In genomic region chr5:126847318-126848221, GRCh38 we compare ENCODE assay signal across 13 cellular contexts.
DNase-seq lines count a peak whose midpoint lies in the region; ATAC-seq and TF ChIP-seq lines count a peak whose summit lies in the region.
"Had no signal": no experiment of that assay in that cellular context is flagged by ENCODE, and none has a peak within 500 bp of the region (broad histone marks: within the 10 kb centered on the region; RNA-seq: fewer than 3 reads in every experiment).

No MANE protein-coding gene starts in this region.

- no peak overlapping the region for H3K14ac ChIP-seq in IMR-90 (replicated peaks; ENCODE audit: low read depth, low read length)
- H3K14ac ChIP-seq in trophoblast cell (ENCODE audit: low read length) = no peak overlapping the region

- H4K91ac ChIP-seq in IMR-90 (ENCODE audit: insufficient read depth, low read depth, low read length) (no peak overlapping the region), trophoblast cell (ENCODE audit: low read depth, low read length) (no peak overlapping the region)

- no peak overlapping the region for H4K5ac ChIP-seq in IMR-90 (ENCODE audit: low read depth, low read length)

- H3K4me3 ChIP-seq in IMR-90 (ENCODE audit: insufficient read depth, low read depth, low read length) (no peak overlapping the region), stomach smooth muscle (ENCODE audit: low read length in 2 of 2) (no peak overlapping the region), trophoblast cell (ENCODE audit: low read depth, low read length) (no peak overlapping the region)
- H3K4me3 ChIP-seq: lung, upper lobe of left lung had no signal

- H2BK15ac ChIP-seq in IMR-90 (ENCODE audit: low read depth, low read length) = no peak overlapping the region

- H2BK12ac ChIP-seq in trophoblast cell (ENCODE audit: low read length) = no peak overlapping the region

- no peaks in the 10 kb centered on the region for H3K79me2 ChIP-seq in trophoblast cell (ENCODE audit: control insufficient read depth, insufficient read depth, low read length, poor library complexity)

- no peaks in the 10 kb centered on the region for H3K9me3 Mint-ChIP-seq in brain
- H3K9me3 Mint-ChIP-seq in memory B cell = peaks cover 10% of the 10 kb centered on the region

- TF ChIP-seq RAD21 in IMR-90 (IDR thresholded peaks at IDR 0.05; ENCODE audit: low read length) = no peak

- H3K27ac Mint-ChIP-seq in brain = peak overlapping the region; percentile 41 to 93 (median 79)
- peak overlapping the region; percentile 45 for H3K27ac Mint-ChIP-seq in memory B cell

- no peaks in the 10 kb centered on the region; the same call in 1 of the 2 replicates for H3K9me1 ChIP-seq in IMR-90 (ENCODE audit: insufficient read depth, low read length)

- no peak overlapping the region for H2BK20ac ChIP-seq in IMR-90 (ENCODE audit: low read depth, low read length)

- H3K23ac ChIP-seq in IMR-90 (ENCODE audit: low read depth, low read length) (peak overlapping the region; percentile 51; the same call in 1 of the 2 replicates), trophoblast cell (ENCODE audit: low read length) (no peak overlapping the region)

- no peak overlapping the region for H3K56ac ChIP-seq in IMR-90 (ENCODE audit: extremely low read depth, insufficient read depth, low read length)

- H2BK120ac ChIP-seq in IMR-90 (ENCODE audit: low read depth, low read length) = no peak overlapping the region
- no peak overlapping the region for H2BK120ac ChIP-seq in trophoblast cell (ENCODE audit: insufficient read depth, low read length, poor library complexity)

- ATAC-seq in IMR-90 (ENCODE audit: low read depth) = no peak
- no peak for ATAC-seq in memory B cell (ENCODE audit: low read depth)

- no peaks in the 10 kb centered on the region for H4K20me1 ChIP-seq in IMR-90 (ENCODE audit: insufficient read depth, low read length)

- no peaks in the 10 kb centered on the region for H3K27me3 ChIP-seq in IMR-90 (ENCODE audit: control insufficient read depth, insufficient read depth, low read length)
- no peaks in the 10 kb centered on the region for H3K27me3 ChIP-seq in stomach smooth muscle (ENCODE audit: control insufficient read depth in 1 of 2, insufficient read depth in 2 of 2, low read length in 2 of 2)
- H3K27me3 ChIP-seq in trophoblast cell (ENCODE audit: insufficient read depth, low read length) = no peaks in the 10 kb centered on the region
- H3K27me3 ChIP-seq: upper lobe of left lung had no signal

- H2BK5ac ChIP-seq in IMR-90 (ENCODE audit: low read depth, low read length, poor library complexity, severe bottlenecking) (no peak overlapping the region), trophoblast cell (ENCODE audit: low read depth, low read length, poor library complexity) (no peak overlapping the region)

- BruUV-seq in IMR-90 (replicated peaks; lab: Mats Ljungman, UMichigan) = no TSS peak

- no peaks in the 10 kb centered on the region for H3K79me1 ChIP-seq in IMR-90 (ENCODE audit: low read depth in 1 of 2, low read length in 2 of 2)
- H3K79me1 ChIP-seq in trophoblast cell (ENCODE audit: low read length) = no peaks in the 10 kb centered on the region

- no peak overlapping the region for H2AK9ac ChIP-seq in IMR-90 (replicated peaks; ENCODE audit: low read depth, low read length, poor library complexity)

- DNase-seq in IMR-90 (no peak), memory B cell (ENCODE audit: low spot score in 2 of 2) (no peak), trophoblast cell (no peak), KG1 (lab: John Stamatoyannopoulos, UW) (no peak)
- no peak for DNase-seq in stimulated activated CD4-positive, alpha-beta T cell treated with anti-CD3 and anti-CD28 coated beads, Interleukin-15, amount 100 ng/mL, for 24 hours
- DNase-seq: activated CD4-positive, alpha-beta T cell treated with anti-CD3 and anti-CD28 coated beads for 4 hours; NCI-H2171; stimulated activated CD4-positive, alpha-beta T cell treated with anti-CD3 and anti-CD28 coated beads, Interleukin-2, amount 100 ng/mL, for 24 hours; upper lobe of left lung had no signal

- H3K36me3 ChIP-seq in IMR-90 (ENCODE audit: control insufficient read depth, insufficient read depth, low read length) = no peaks in the 10 kb centered on the region
- no peaks in the 10 kb centered on the region for H3K36me3 ChIP-seq in stomach smooth muscle (ENCODE audit: control insufficient read depth in 2 of 2, insufficient read depth in 2 of 2, low read length in 2 of 2)
- no peaks in the 10 kb centered on the region for H3K36me3 ChIP-seq in trophoblast cell (ENCODE audit: control insufficient read depth in 1 of 2, insufficient read depth in 2 of 2, low read length in 2 of 2)
- H3K36me3 ChIP-seq: upper lobe of left lung had no signal

- H3K27me3 Mint-ChIP-seq in brain (peaks cover 6% of the 10 kb centered on the region), memory B cell (no peaks in the 10 kb centered on the region)

- H2AFZ ChIP-seq in IMR-90 (replicated peaks; ENCODE audit: low read length, poor library complexity) = no peak overlapping the region
- H2AFZ ChIP-seq in trophoblast cell (ENCODE audit: insufficient read depth, low read length, poor library complexity) = no peak overlapping the region

- H3K4me2 ChIP-seq in IMR-90 (ENCODE audit: low read depth, low read length) (no peak overlapping the region), trophoblast cell (ENCODE audit: low read length) (no peak overlapping the region)
- H3K4me2 ChIP-seq: KMS-11 had no signal

- H3K4me1 ChIP-seq in IMR-90 (ENCODE audit: control insufficient read depth, insufficient read depth, low read length) = peaks cover 2% of the 10 kb centered on the region; the same call in 1 of the 2 replicates
- H3K4me1 ChIP-seq in stomach smooth muscle (ENCODE audit: control insufficient read depth, insufficient read depth, low read length) = peaks cover 9% of the 10 kb centered on the region
- no peaks in the 10 kb centered on the region for H3K4me1 ChIP-seq in trophoblast cell (ENCODE audit: control insufficient read depth in 1 of 2, insufficient read depth in 2 of 2, low read length in 2 of 2)

- H3K4ac ChIP-seq in IMR-90 (ENCODE audit: low read depth, low read length) = no peak overlapping the region
- H3K4ac ChIP-seq in trophoblast cell (ENCODE audit: low read depth, low read length) = no peak overlapping the region

- in situ Hi-C loops in IMR-90 (cut with MboI; ENCODE audit: low sequenced_read_pairs) = no loop called here

- 88% methylated on average over 3 of the region's 8 CpGs; no CpG with 5 or more reads in 1 of the 2 experiments for WGBS in IMR-90 (ENCODE audit: extremely low coverage in 2 of 2, insufficient read length in 1 of 2), 2 experiments
- WGBS in trophoblast cell (ENCODE audit: extremely low coverage, insufficient coverage, insufficient read length) = no CpG with 5 or more reads among the region's 8 CpGs

- H3K4me3 Mint-ChIP-seq in brain (peak overlapping the region in 3 of 5 experiments; percentile 19 to 57 (median 41)), memory B cell (no peak overlapping the region)

- H2AK5ac ChIP-seq in IMR-90 (ENCODE audit: low read depth, low read length) (no peak overlapping the region), trophoblast cell (ENCODE audit: low read length) (no peak overlapping the region)

- no peak overlapping the region for H3K18ac ChIP-seq in IMR-90 (ENCODE audit: low read depth, low read length)
- no peak overlapping the region for H3K18ac ChIP-seq in trophoblast cell (ENCODE audit: low read length)

- H3K36me3 Mint-ChIP-seq in brain (no peaks in the 10 kb centered on the region), memory B cell (peaks cover 7% of the 10 kb centered on the region)

- H3K9ac ChIP-seq in IMR-90 (ENCODE audit: low read depth, low read length) (no peak overlapping the region), stomach smooth muscle (ENCODE audit: low read length in 2 of 2) (no peak overlapping the region), trophoblast cell (ENCODE audit: low read length) (no peak overlapping the region)
- H3K9ac ChIP-seq: KMS-11 had no signal

- CTCF ChIA-PET in IMR-90 (lab: Yijun Ruan, JAX) = no interaction called here

- dilution Hi-C loops in IMR-90 (cut with HindIII; ENCODE audit: low sequenced_read_pairs, unreplicated experiment) = no loop called here

- TF ChIP-seq POLR2A in IMR-90 (IDR thresholded peaks at IDR 0.05; ENCODE audit: low read depth, low read length) = no peak

- no peak overlapping the region for H4K12ac ChIP-seq in trophoblast cell (ENCODE audit: low read depth, low read length)

- H3K27ac ChIP-seq in IMR-90 (ENCODE audit: insufficient read depth, low read length) (no peak overlapping the region), stomach smooth muscle (ENCODE audit: low read length) (peak overlapping the region; percentile 46), trophoblast cell (ENCODE audit: low read depth, low read length) (no peak overlapping the region)
- H3K27ac ChIP-seq: KMS-11 had no signal

- H3K4me1 Mint-ChIP-seq in brain = peaks cover 61% of the 10 kb centered on the region
- H3K4me1 Mint-ChIP-seq in memory B cell = peaks cover 33% of the 10 kb centered on the region

- intact Hi-C loops in IMR-90 (cut with micrococcal nuclease) = loop anchor here (5.0 kb wide), 2 partner anchors 185 to 380 kb away; partner anchors contain the start of gene MARCHF3

- POLR2A ChIA-PET in IMR-90 (lab: Charles Lee; ENCODE audit: unreplicated experiment) = no interaction called here

- H4K8ac ChIP-seq in IMR-90 (ENCODE audit: low read depth in 2 of 2, low read length in 2 of 2) (no peak overlapping the region), trophoblast cell (ENCODE audit: low read depth, low read length) (no peak overlapping the region)

- H3K9me3 ChIP-seq in IMR-90 (ENCODE audit: control insufficient read depth, insufficient read depth, low read length) = no peaks in the 10 kb centered on the region
- H3K9me3 ChIP-seq in stomach smooth muscle (ENCODE audit: control insufficient read depth in 2 of 2, low read length in 2 of 2) = no peaks in the 10 kb centered on the region
- H3K9me3 ChIP-seq in trophoblast cell (ENCODE audit: insufficient read depth, low read depth, low read length) = no peaks in the 10 kb centered on the region
- H3K9me3 ChIP-seq: upper lobe of left lung had no signal

- TF ChIP-seq CTCF in IMR-90 (conservative IDR thresholded peaks at IDR 0.05; ENCODE audit: low read depth, low read length) = no peak
- no peak for TF ChIP-seq CTCF in brain (conservative IDR thresholded peaks at IDR 0.05)

TF ChIP-seq in IMR-90, 13 proteins besides CTCF, POLR2A, EP300 and RAD21 (continues in another document):
- TF ChIP-seq NFE2L2 (IDR thresholded peaks at IDR 0.05; ENCODE audit: low read depth, low read length) (no peak), RFX5 (IDR thresholded peaks at IDR 0.05; ENCODE audit: low read depth, low read length) (no peak), USF2 (IDR thresholded peaks at IDR 0.05; ENCODE audit: low read depth, low read length) (no peak), FOS (IDR thresholded peaks at IDR 0.05; ENCODE audit: low read depth, low read length) (no peak), CHD1 (IDR thresholded peaks at IDR 0.05; ENCODE audit: low read depth, low read length) (no peak)
